Comparison of ENCODE assay signal across 32 cellular contexts in the genomic region with DNA sequence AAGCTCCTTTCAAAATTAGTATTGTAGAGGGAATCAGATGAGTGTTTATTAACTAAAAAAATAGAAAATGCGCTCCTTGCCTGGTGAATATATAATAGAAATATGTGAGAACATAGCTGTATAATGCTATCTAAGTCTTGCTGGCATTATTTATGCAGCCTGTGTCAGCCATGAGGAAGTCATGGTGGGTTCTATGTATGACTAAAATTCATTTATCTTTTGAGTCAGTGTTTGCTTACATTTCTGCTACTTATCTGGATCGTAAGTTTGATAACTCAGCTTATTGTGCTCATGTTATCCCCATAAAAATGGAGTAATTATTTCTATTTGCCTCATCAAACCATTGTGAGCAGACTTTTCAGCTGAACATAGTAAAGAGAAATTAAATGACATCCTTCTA.
"Had no signal": no experiment of that assay in that cellular context is flagged by ENCODE, and none has a peak within 500 bp of the region (broad histone marks: within the 10 kb centered on the region; RNA-seq: fewer than 3 reads in every experiment).

No MANE protein-coding gene starts in this region.

- H3K4me1 ChIP-seq: ascending aorta had no signal

- H3K9me3 ChIP-seq: ascending aorta had no signal

- ATAC-seq: activated naive CD4-positive, alpha-beta T cell treated with anti-CD3 and anti-CD28 coated beads, Interleukin-2, amount 50 U/mL, for 72 hours; activated T-cell treated with anti-CD3 and anti-CD28 coated beads, Interleukin-2, amount 50 U/mL, for 4 hours had no signal

- H3K36me3 ChIP-seq: ascending aorta had no signal

- DNase-seq: activated B cell treated with CpG ODN at 0.5 μM for 24 hours; activated CD4-positive, alpha-beta memory T cell treated with anti-CD3 and anti-CD28 coated beads for 36 hours; activated CD4-positive, alpha-beta T cell treated with anti-CD3 and anti-CD28 coated beads for 4 hours; activated CD4-positive, alpha-beta T cell treated with anti-CD3 and anti-CD28 coated beads, Interleukin-2, amount 50 U/mL, for 1 hour; activated CD4-positive, CD25-positive, alpha-beta regulatory T cell treated with anti-CD3 and anti-CD28 coated beads, Interleukin-2, amount 50 U/mL, for 72 hours; activated CD8-positive, alpha-beta memory T cell treated with anti-CD3 and anti-CD28 coated beads, Interleukin-2, amount 50 U/mL, for 4 hours; activated gamma-delta T cell treated with Interleukin-2 at 50 U/mL for 16 hours; activated naive CD4-positive, alpha-beta T cell treated with anti-CD3 and anti-CD28 coated beads for 36 hours; activated T-cell treated with anti-CD3 and anti-CD28 coated beads for 4 hours; activated T-cell treated with anti-CD3 and anti-CD28 coated beads, Interleukin-2, amount 50 U/mL, for 4 hours; amniotic stem cell; central memory CD4-positive, alpha-beta T cell; NCI-H1092 treated with DMSO at 0.1 percent for 48 hours; NCI-H1417; NCI-H146; NCI-H187; NCI-H2029 treated with DMSO at 0.1 percent for 48 hours; NCI-H2107; NCI-H2171; NCI-H2227 treated with DMSO at 0.1 percent for 48 hours; NCI-H446; NCI-H510A treated with DMSO at 0.1 percent for 48 hours; NCI-H526 treated with DMSO at 0.1 percent for 48 hours; Right ventricle myocardium superior; SW 1271; T-helper 1 cell; T-helper 2 cell; T-helper 9 cell had no signal

- H3K27me3 ChIP-seq: ascending aorta had no signal

- FAIRE-seq: colon had no signal

- H3K27ac ChIP-seq: ascending aorta, VCaP had no signal

- H3K4me3 ChIP-seq: ascending aorta had no signal
